ENCODE assay signal across 7 cellular contexts in genomic region chrX:124217289-124218251, GRCh38.
A peak's percentile ranks its signal among the peaks of the same experiment; 100 is the strongest.
DNase-seq lines count a peak whose midpoint lies in the region; ATAC-seq lines count a peak whose summit lies in the region.

No MANE protein-coding gene starts in this region.

- H3K27me3 ChIP-seq in MG63, result no peaks in the 10 kb centered on the region

- H3K9me3 ChIP-seq in MG63, result no peaks in the 10 kb centered on the region

- peak; percentile 75 for ATAC-seq in GM18870 (IDR thresholded peaks at IDR 0.05; ENCODE audit: unreplicated experiment)
- ATAC-seq in HG02763 (IDR thresholded peaks at IDR 0.05; ENCODE audit: unreplicated experiment), result peak; percentile 69

- H3K36me3 ChIP-seq in MG63, result no peaks in the 10 kb centered on the region

- H3K4me3 ChIP-seq in MG63, result no peak overlapping the region

- peak; percentile 3 for DNase-seq in NCI-H460 (ENCODE audit: extremely low read depth, low read depth)
- peak; percentile 63 for DNase-seq in activated CD8-positive, alpha-beta memory T cell treated with anti-CD3 and anti-CD28 coated beads, Interleukin-2, amount 50 U/mL, for 48 hours
- DNase-seq in cardiac septum (ENCODE audit: low spot score), result peak; percentile 76
- DNase-seq in stimulated activated CD4-positive, alpha-beta T cell treated with anti-CD3 and anti-CD28 coated beads, Interleukin-4, amount 100 ng/mL, for 4 hours, result peak; percentile 31 to 58
- DNase-seq in MG63, result no peak

- intact Hi-C loops in cardiac septum (cut with DNase I), result no loop called here
